26 cellular contexts compared by ENCODE assay signal in genomic region chrX:153700376-153700945, GRCh38. TPM values are rescaled to one million over a fixed set of nuclear protein-coding genes. Genes with fewer than 3 reads are reported as not detected.
DNase-seq lines count a peak whose midpoint lies in the region; ATAC-seq, FAIRE-seq and TF ChIP-seq lines count a peak whose summit lies in the region.
"Had no signal": no experiment of that assay in that cellular context is flagged by ENCODE, and none has a peak within 500 bp of the region (broad histone marks: within the 10 kb centered on the region; RNA-seq: fewer than 3 reads in every experiment).

No MANE protein-coding gene starts in this region.

- H3K4me1 ChIP-seq in H9 (ENCODE audit: insufficient read depth, low read length) = no peaks in the 10 kb centered on the region
- H3K4me1 ChIP-seq in colonic mucosa = no peaks in the 10 kb centered on the region
- no peaks in the 10 kb centered on the region for H3K4me1 ChIP-seq in small intestine (ENCODE audit: control insufficient read depth in 2 of 2, insufficient read depth in 1 of 2, low read depth in 1 of 2, low read length in 1 of 2)
- peaks cover 0 to 3% of the 10 kb centered on the region in 2 donors for H3K4me1 ChIP-seq in uterus
- H3K4me1 ChIP-seq in pancreas = no peaks in the 10 kb centered on the region

- peaks cover 1% of the 10 kb centered on the region for H3K27me3 Mint-ChIP-seq in H9 (ENCODE audit: low read depth)
- peaks cover 7% of the 10 kb centered on the region for H3K27me3 Mint-ChIP-seq in activated T-cell treated with anti-CD3 and anti-CD28 coated beads, Interleukin-2, amount 50 U/mL, for 72 hours (ENCODE audit: low read depth)
- H3K27me3 Mint-ChIP-seq in activated CD4-positive, alpha-beta memory T cell treated with anti-CD3 and anti-CD28 coated beads, Interleukin-2, amount 10 ng/mL, durations not matched to agents 7 days and 5 days = no peaks in the 10 kb centered on the region
- H3K27me3 Mint-ChIP-seq: activated naive CD8-positive, alpha-beta T cell treated with anti-CD3 and anti-CD28 coated beads, Interleukin-2, amount 10 ng/mL, durations not matched to agents 7 days and 5 days; CD4-positive, alpha-beta T cell; dendritic cell treated with granulocyte-macrophage colony-stimulating factor and Interleukin-4, amounts not matched to agents 40 ng/mL and 50 ng/mL, for 4 days had no signal

- H3K4me3 Mint-ChIP-seq in H9 = no peak overlapping the region
- no peak overlapping the region for H3K4me3 Mint-ChIP-seq in activated T-cell treated with anti-CD3 and anti-CD28 coated beads, Interleukin-2, amount 50 U/mL, for 72 hours
- H3K4me3 Mint-ChIP-seq in activated CD4-positive, alpha-beta memory T cell treated with anti-CD3 and anti-CD28 coated beads, Interleukin-2, amount 10 ng/mL, durations not matched to agents 7 days and 5 days = no peak overlapping the region
- H3K4me3 Mint-ChIP-seq: activated naive CD8-positive, alpha-beta T cell treated with anti-CD3 and anti-CD28 coated beads, Interleukin-2, amount 10 ng/mL, durations not matched to agents 7 days and 5 days; CD4-positive, alpha-beta T cell; dendritic cell treated with granulocyte-macrophage colony-stimulating factor and Interleukin-4, amounts not matched to agents 40 ng/mL and 50 ng/mL, for 4 days had no signal

- H2BK5ac ChIP-seq in H9 (ENCODE audit: insufficient read length, low read length) = no peak overlapping the region

- no peak overlapping the region for H2AK5ac ChIP-seq in H9 (ENCODE audit: insufficient read length, low read length)

- H2AFZ ChIP-seq in H9 (ENCODE audit: low read length) = no peak overlapping the region
- H2AFZ ChIP-seq: GM23248 had no signal

- TF ChIP-seq POLR2A in uterus (IDR thresholded peaks at IDR 0.05) = no peak

- H3K36me3 ChIP-seq in colonic mucosa (no peaks in the 10 kb centered on the region), small intestine (ENCODE audit: control insufficient read depth in 2 of 2, insufficient read depth in 2 of 2, low read length in 2 of 2) (peaks cover 0 to 6% of the 10 kb centered on the region in 2 donors), uterus (no peaks in the 10 kb centered on the region), pancreas (peaks cover 0 to 4% (median 0%) of the 10 kb centered on the region in 3 donors)

- H3K9me3 ChIP-seq in H9 (ENCODE audit: control insufficient read depth, low read depth, low read length) (no peaks in the 10 kb centered on the region), colonic mucosa (no peaks in the 10 kb centered on the region), small intestine (ENCODE audit: control insufficient read depth, low read depth) (no peaks in the 10 kb centered on the region), uterus (no peaks in the 10 kb centered on the region), pancreas (no peaks in the 10 kb centered on the region)
- H3K9me3 ChIP-seq: neutrophil, thoracic aorta had no signal

- no peak overlapping the region for H4K91ac ChIP-seq in H9 (ENCODE audit: insufficient read length, low read depth, low read length)

- H3K4me2 ChIP-seq in H9 (ENCODE audit: insufficient read depth, insufficient read length, low read length) = no peak overlapping the region

- CTCF ChIA-PET in activated CD4-positive, alpha-beta memory T cell treated with anti-CD3 and anti-CD28 coated beads, Interleukin-2, amount 10 ng/mL, durations not matched to agents 7 days and 5 days (lab: Charles Lee) = no interaction called here

- no peak overlapping the region for H2BK15ac ChIP-seq in H9 (ENCODE audit: low read depth, low read length)

- no peak overlapping the region for H3K4me3 ChIP-seq in colonic mucosa
- no peak overlapping the region for H3K4me3 ChIP-seq in small intestine (ENCODE audit: low read depth in 1 of 2, low read length in 2 of 2)
- H3K4me3 ChIP-seq in uterus = no peak overlapping the region
- H3K4me3 ChIP-seq in pancreas = no peak overlapping the region
- H3K4me3 ChIP-seq: GM23248, thoracic aorta had no signal

- POLR2A ChIA-PET in activated CD4-positive, alpha-beta memory T cell treated with anti-CD3 and anti-CD28 coated beads, Interleukin-2, amount 10 ng/mL, durations not matched to agents 7 days and 5 days (lab: Charles Lee) = no interaction called here

- H3K79me2 ChIP-seq in H9 (ENCODE audit: insufficient read depth, low read length) = no peaks in the 10 kb centered on the region

- no peak overlapping the region for H3K27ac ChIP-seq in H9 (ENCODE audit: insufficient read length, low read depth, low read length)
- peak overlapping the region; percentile 77 for H3K27ac ChIP-seq in colonic mucosa
- peak overlapping the region; percentile 80 to 93 for H3K27ac ChIP-seq in small intestine (ENCODE audit: low read depth in 1 of 2, low read length in 1 of 2)
- no peak overlapping the region for H3K27ac ChIP-seq in uterus
- no peak overlapping the region for H3K27ac ChIP-seq in pancreas
- H3K27ac ChIP-seq: GM23248, neutrophil had no signal

- WGBS in H9 (ENCODE audit: extremely low coverage, insufficient read length, low lambda C conversion rate) = no CpG with 5 or more reads among the region's 15 CpGs
- WGBS in small intestine, 3 donors = 46 to 55% (median 54%) methylated on average over 11 to 15 of the region's 15 CpGs
- WGBS in pancreas, 2 donors = 78 to 79% methylated on average over 13 to 15 of the region's 15 CpGs

- H4K20me1 ChIP-seq in H9 (ENCODE audit: control insufficient read depth, insufficient read depth, insufficient read length) = no peaks in the 10 kb centered on the region

- H3K14ac ChIP-seq in H9 (ENCODE audit: insufficient read depth, low read length) = no peak overlapping the region

- no peaks in the 10 kb centered on the region for H3K23me2 ChIP-seq in H9 (ENCODE audit: insufficient read length, low read depth, low read length, poor library complexity, severe bottlenecking)

- no peak overlapping the region for H3K23ac ChIP-seq in H9 (ENCODE audit: insufficient read length, low read depth, low read length)

- H3K56ac ChIP-seq in H9 (ENCODE audit: insufficient read length, low read depth, low read length) = no peak overlapping the region

- no peak overlapping the region for H2BK20ac ChIP-seq in H9 (ENCODE audit: low read depth, low read length, poor library complexity, severe bottlenecking)

- intact Hi-C loops in colonic mucosa (cut with DNase I) (no loop called here), uterus (cut with DNase I; ENCODE audit: low total_unique reads) (no loop called here), pancreas (cut with DNase I) (no loop called here)

- H3K9me3 Mint-ChIP-seq in H9 = peaks cover 59 to 75% of the 10 kb centered on the region in 2 experiments
- H3K9me3 Mint-ChIP-seq in activated T-cell treated with anti-CD3 and anti-CD28 coated beads, Interleukin-2, amount 50 U/mL, for 72 hours = no peaks in the 10 kb centered on the region
- H3K9me3 Mint-ChIP-seq in activated CD4-positive, alpha-beta memory T cell treated with anti-CD3 and anti-CD28 coated beads, Interleukin-2, amount 10 ng/mL, durations not matched to agents 7 days and 5 days = no peaks in the 10 kb centered on the region
- H3K9me3 Mint-ChIP-seq: activated naive CD8-positive, alpha-beta T cell treated with anti-CD3 and anti-CD28 coated beads, Interleukin-2, amount 10 ng/mL, durations not matched to agents 7 days and 5 days; CD4-positive, alpha-beta T cell; dendritic cell treated with granulocyte-macrophage colony-stimulating factor and Interleukin-4, amounts not matched to agents 40 ng/mL and 50 ng/mL, for 4 days had no signal

- no peak overlapping the region for H2BK120ac ChIP-seq in H9 (ENCODE audit: low read depth, low read length, poor library complexity, severe bottlenecking)

- no peak overlapping the region for H3K18ac ChIP-seq in H9 (ENCODE audit: insufficient read length, low read depth, low read length)

- peaks cover 28 to 62% (median 48%) of the 10 kb centered on the region in 3 experiments for H3K36me3 Mint-ChIP-seq in H9 (ENCODE audit: insufficient read depth in 1 of 3, low read depth in 3 of 3)
- peaks cover 0 to 3% of the 10 kb centered on the region in 2 donors for H3K36me3 Mint-ChIP-seq in activated T-cell treated with anti-CD3 and anti-CD28 coated beads, Interleukin-2, amount 50 U/mL, for 72 hours (ENCODE audit: insufficient read depth in 2 of 2)
- H3K36me3 Mint-ChIP-seq in activated CD4-positive, alpha-beta memory T cell treated with anti-CD3 and anti-CD28 coated beads, Interleukin-2, amount 10 ng/mL, durations not matched to agents 7 days and 5 days (ENCODE audit: low read depth) = peaks cover 20% of the 10 kb centered on the region

- no peak overlapping the region for H2BK12ac ChIP-seq in H9 (ENCODE audit: insufficient read length, low read depth, low read length)

- H4K8ac ChIP-seq in H9 (replicated peaks; ENCODE audit: insufficient read length, low read depth, low read length) = no peak overlapping the region

- H3K9ac ChIP-seq in H9 (ENCODE audit: extremely low read depth, insufficient read length, low read length) = no peak overlapping the region
- peak overlapping the region; percentile 39 to 40 for H3K9ac ChIP-seq in colonic mucosa (ENCODE audit: low read depth in 2 of 2, low read length in 2 of 2)
- H3K9ac ChIP-seq: GM23248 had no signal

- H3K79me1 ChIP-seq in H9 (ENCODE audit: insufficient read depth, low read depth, low read length, poor library complexity, severe bottlenecking) = no peaks in the 10 kb centered on the region

- FAIRE-seq in small intestine (lab: Jason Lieb, UNC) (no peak), pancreas (lab: Jason Lieb, UNC) (no peak)
- FAIRE-seq: GM18507 had no signal

- no peak overlapping the region for H4K5ac ChIP-seq in H9 (ENCODE audit: insufficient read length, low read depth, low read length)

- H3K4ac ChIP-seq in H9 (ENCODE audit: low read depth, low read length) = no peak overlapping the region

- H3K27me3 ChIP-seq in H9 (ENCODE audit: insufficient read depth, low read length) (no peaks in the 10 kb centered on the region), colonic mucosa (no peaks in the 10 kb centered on the region), small intestine (ENCODE audit: control insufficient read depth in 2 of 2, insufficient read depth in 2 of 2, low read length in 2 of 2) (no peaks in the 10 kb centered on the region), uterus (no peaks in the 10 kb centered on the region), pancreas (no peaks in the 10 kb centered on the region)
- H3K27me3 ChIP-seq: neutrophil had no signal

- no peak overlapping the region for H3T11ph ChIP-seq in H9 (ENCODE audit: low read length)

- no peaks in the 10 kb centered on the region for H3K4me1 Mint-ChIP-seq in H9
- H3K4me1 Mint-ChIP-seq in activated T-cell treated with anti-CD3 and anti-CD28 coated beads, Interleukin-2, amount 50 U/mL, for 72 hours (ENCODE audit: low read depth) = no peaks in the 10 kb centered on the region
- no peaks in the 10 kb centered on the region for H3K4me1 Mint-ChIP-seq in activated CD4-positive, alpha-beta memory T cell treated with anti-CD3 and anti-CD28 coated beads, Interleukin-2, amount 10 ng/mL, durations not matched to agents 7 days and 5 days
- H3K4me1 Mint-ChIP-seq: activated naive CD8-positive, alpha-beta T cell treated with anti-CD3 and anti-CD28 coated beads, Interleukin-2, amount 10 ng/mL, durations not matched to agents 7 days and 5 days had no signal

- no peak for ATAC-seq in activated T-cell treated with anti-CD3 and anti-CD28 coated beads, Interleukin-2, amount 50 U/mL, for 72 hours (replicated peaks in 1 of 2)
- no peak for ATAC-seq in pancreas
- ATAC-seq: SK-N-SH treated with all-trans-retinoic acid at 6 μM for 48 hours had no signal

- peak overlapping the region in 2 of 3 experiments; percentile 30 to 41; a peak in 1 of 7 replicates for H3K27ac Mint-ChIP-seq in H9
- no peak overlapping the region for H3K27ac Mint-ChIP-seq in activated T-cell treated with anti-CD3 and anti-CD28 coated beads, Interleukin-2, amount 50 U/mL, for 72 hours
- no peak overlapping the region for H3K27ac Mint-ChIP-seq in activated CD4-positive, alpha-beta memory T cell treated with anti-CD3 and anti-CD28 coated beads, Interleukin-2, amount 10 ng/mL, durations not matched to agents 7 days and 5 days
- H3K27ac Mint-ChIP-seq: activated naive CD8-positive, alpha-beta T cell treated with anti-CD3 and anti-CD28 coated beads, Interleukin-2, amount 10 ng/mL, durations not matched to agents 7 days and 5 days; CD4-positive, alpha-beta T cell; dendritic cell treated with granulocyte-macrophage colony-stimulating factor and Interleukin-4, amounts not matched to agents 40 ng/mL and 50 ng/mL, for 4 days had no signal

- no peak for TF ChIP-seq CTCF in H9 (conservative IDR thresholded peaks at IDR 0.05)
- no peak for TF ChIP-seq CTCF in colonic mucosa (IDR thresholded peaks at IDR 0.05)
- TF ChIP-seq CTCF in uterus (IDR thresholded peaks at IDR 0.05) = no peak
- TF ChIP-seq CTCF in pancreas (IDR thresholded peaks at IDR 0.05) = no peak

- DNase-seq in H9 = no peak
- DNase-seq in colonic mucosa = no peak
- peak; percentile 45 for DNase-seq in islet precursor cell
- no peak for DNase-seq in small intestine
- DNase-seq in uterus = no peak
- no peak for DNase-seq in activated T-cell treated with anti-CD3 and anti-CD28 coated beads, Interleukin-2, amount 50 U/mL, for 72 hours
- DNase-seq in pancreas = no peak
- DNase-seq in activated CD4-positive, alpha-beta memory T cell treated with anti-CD3 and anti-CD28 coated beads, Interleukin-2, amount 10 ng/mL, durations not matched to agents 7 days and 5 days = no peak
- DNase-seq: ACHN; activated CD4-positive, CD25-positive, alpha-beta regulatory T cell; activated naive CD8-positive, alpha-beta T cell treated with anti-CD3 and anti-CD28 coated beads, Interleukin-2, amount 10 ng/mL, durations not matched to agents 7 days and 5 days; CD4-positive, alpha-beta T cell; DMS79 treated with DMSO at 0.1 percent for 48 hours; GM23248; NCI-H1105 treated with DMSO at 0.1 percent for 48 hours; NCI-H69; OCI-M1; stimulated activated CD4-positive, alpha-beta T cell treated with anti-CD3 and anti-CD28 coated beads, Interleukin-4, amount 100 ng/mL, for 24 hours; T-helper 9 cell had no signal

RNA-seq across cellular contexts. Expression of gene SLC6A8, which starts 12.7 kb away (rescaled TPM):
- total RNA-seq in H9 (2021) = 229 and 231 TPM in 2 replicates
- total RNA-seq in colonic mucosa = 100 to 1,000 TPM; 197 to 435 TPM
- polyA plus RNA-seq in small intestine = 10 to 100 TPM; 34.0 to 74.9 (median 43.5) TPM
- total RNA-seq in uterus = 10 to 100 TPM in 2 of 4 donors, 1 to 10 TPM in 2; 4.7 to 40.3 (median 11.2) TPM
- 1 to 10 TPM; 1.8 to 2.2 TPM for total RNA-seq in activated T-cell treated with anti-CD3 and anti-CD28 coated beads, Interleukin-2, amount 50 U/mL, for 72 hours
- 10 to 100 TPM in 4 of 6 donors, 1 to 10 TPM in 2; 8.4 to 15.8 (median 11.1) TPM for total RNA-seq in pancreas
- 10 to 100 TPM; 12.3 to 14.4 TPM for polyA plus RNA-seq in pancreas
- 1 to 10 TPM; 2.9 to 3.0 TPM for total RNA-seq in activated CD4-positive, alpha-beta memory T cell treated with anti-CD3 and anti-CD28 coated beads, Interleukin-2, amount 10 ng/mL, durations not matched to agents 7 days and 5 days

RNA-seq across cellular contexts. Expression of gene BCAP31, which starts 23.7 kb away (rescaled TPM):
- 138 and 140 TPM in 2 replicates for total RNA-seq in H9 (2021)
- 100 to 1,000 TPM; 217 to 295 TPM for total RNA-seq in colonic mucosa
- polyA plus RNA-seq in small intestine = 100 to 1,000 TPM in 1 of 3 donors, 10 to 100 TPM in 2; 68.4 to 243 (median 81.0) TPM
- 100 to 1,000 TPM in 2 of 4 donors, 10 to 100 TPM in 2; 86.6 to 177 (median 102) TPM for total RNA-seq in uterus
- 10 to 100 TPM; 91.5 to 94.1 TPM for total RNA-seq in activated T-cell treated with anti-CD3 and anti-CD28 coated beads, Interleukin-2, amount 50 U/mL, for 72 hours
- total RNA-seq in pancreas = 100 to 1,000 TPM in 2 of 6 donors, 10 to 100 TPM in 4; 72.2 to 118 (median 88.4) TPM
- polyA plus RNA-seq in pancreas = 10 to 100 TPM; 66.3 to 90.1 TPM
- 100 to 1,000 TPM; 162 TPM for total RNA-seq in activated CD4-positive, alpha-beta memory T cell treated with anti-CD3 and anti-CD28 coated beads, Interleukin-2, amount 10 ng/mL, durations not matched to agents 7 days and 5 days

RNA-seq across cellular contexts. Expression of gene ABCD1, which starts 24.2 kb away (rescaled TPM):
- total RNA-seq in H9 (2021) (10.2 and 11.1 TPM in 2 replicates), colonic mucosa (10 to 100 TPM; 12.7 to 16.8 TPM), uterus (10 to 100 TPM in 3 of 4 donors, 1 to 10 TPM in 1; 2.9 to 24.9 (median 13.1) TPM), pancreas (10 to 100 TPM in 3 of 6 donors, 1 to 10 TPM in 3; 5.8 to 13.2 (median 9.8) TPM)
- polyA plus RNA-seq in small intestine (10 to 100 TPM; 10.1 to 37.3 (median 26.5) TPM), pancreas (10 to 100 TPM in 1 of 2 donors, 1 to 10 TPM in 1; 6.7 to 11.9 TPM)
- total RNA-seq in activated T-cell treated with anti-CD3 and anti-CD28 coated beads, Interleukin-2, amount 50 U/mL, for 72 hours = 1 to 10 TPM; 8.0 to 8.3 TPM
- 10 to 100 TPM; 16.5 to 17.6 TPM for total RNA-seq in activated CD4-positive, alpha-beta memory T cell treated with anti-CD3 and anti-CD28 coated beads, Interleukin-2, amount 10 ng/mL, durations not matched to agents 7 days and 5 days

RNA-seq across cellular contexts. Expression of gene PNCK, which starts 26.8 kb away (rescaled TPM):
- total RNA-seq in H9 (2021) = 26.2 and 26.8 TPM in 2 replicates
- total RNA-seq in colonic mucosa = 10 to 100 TPM in 1 of 2 donors, 1 to 10 TPM in 1; 1.9 to 11.1 TPM
- 1 to 10 TPM in 2 of 3 donors, not detected in 1; 1.1 to 1.4 TPM for polyA plus RNA-seq in small intestine
- total RNA-seq in uterus = 1 to 10 TPM in 3 of 4 donors, not detected in 1; 1.8 to 8.5 (median 5.9) TPM
- 1 to 10 TPM in 1 of 2 donors, under 1 TPM in 1; 0.50 to 1.2 TPM for total RNA-seq in activated T-cell treated with anti-CD3 and anti-CD28 coated beads, Interleukin-2, amount 50 U/mL, for 72 hours
- total RNA-seq in pancreas = under 1 TPM in 3 of 6 donors, not detected in 3; 0.35 to 0.67 (median 0.49) TPM
- under 1 TPM; 0.28 to 0.99 TPM for polyA plus RNA-seq in pancreas
- under 1 TPM; 0.60 to 0.96 TPM for total RNA-seq in activated CD4-positive, alpha-beta memory T cell treated with anti-CD3 and anti-CD28 coated beads, Interleukin-2, amount 10 ng/mL, durations not matched to agents 7 days and 5 days
- total RNA-seq: activated CD8-positive, alpha-beta memory T cell treated with anti-CD3 and anti-CD28 coated beads for 36 hours; GM23248; LHCN-M2 had no signal
- polyA plus RNA-seq: GM23248 had no signal

RNA-seq across cellular contexts. Expression of gene DUSP9, which starts 53.5 kb away (rescaled TPM):
- total RNA-seq in H9 (2021) (2.3 and 2.4 TPM in 2 replicates), colonic mucosa (under 1 TPM in 1 of 2 donors, not detected in 1; 0.49 TPM), uterus (under 1 TPM in 1 of 4 donors, not detected in 3; 0.21 TPM), pancreas (under 1 TPM in 3 of 6 donors, not detected in 3; 0.09 to 0.28 (median 0.14) TPM)
- polyA plus RNA-seq in small intestine (under 1 TPM in 1 of 3 donors, not detected in 2; 0.06 TPM), pancreas (under 1 TPM in 1 of 2 donors, not detected in 1; 0.07 TPM)
- total RNA-seq in activated T-cell treated with anti-CD3 and anti-CD28 coated beads, Interleukin-2, amount 50 U/mL, for 72 hours = not detected
- not detected for total RNA-seq in activated CD4-positive, alpha-beta memory T cell treated with anti-CD3 and anti-CD28 coated beads, Interleukin-2, amount 10 ng/mL, durations not matched to agents 7 days and 5 days
- total RNA-seq: activated naive CD8-positive, alpha-beta T cell treated with anti-CD3 and anti-CD28 coated beads, Interleukin-2, amount 10 ng/mL, durations not matched to agents 7 days and 5 days; CD4-positive, alpha-beta T cell; GM23248; LHCN-M2; thoracic aorta had no signal
- polyA plus RNA-seq: GM23248 had no signal

Comparison
In these comparisons a context has a peak if more than half of its experiments do, and no peak if none do; other contexts are left out.
1. H3K27ac ChIP-seq: peak in colonic mucosa (single experiment) and small intestine (2 of 2); none in H9 (single experiment), uterus (0 of 2) and pancreas (0 of 4).
2. H3K27ac Mint-ChIP-seq: peak in H9 (2 of 3); none in activated T-cell treated with anti-CD3 and anti-CD28 coated beads, Interleukin-2, amount 50 U/mL, for 72 hours (single experiment) and activated CD4-positive, alpha-beta memory T cell treated with anti-CD3 and anti-CD28 coated beads, Interleukin-2, amount 10 ng/mL, durations not matched to agents 7 days and 5 days (single experiment).